In genomic region chr14:89849931-89850330, GRCh38 we compare ENCODE assay signal across 21 cellular contexts.
A peak's percentile ranks its signal among the peaks of the same experiment; 100 is the strongest.
DNase-seq lines count a peak whose midpoint lies in the region; ATAC-seq and TF ChIP-seq lines count a peak whose summit lies in the region.
"Had no signal": no experiment of that assay in that cellular context is flagged by ENCODE, and none has a peak within 500 bp of the region (broad histone marks: within the 10 kb centered on the region; RNA-seq: fewer than 3 reads in every experiment).

No MANE protein-coding gene starts in this region.

- no peak for TF ChIP-seq CTCF in choroid plexus epithelial cell (conservative IDR thresholded peaks at IDR 0.05; ENCODE audit: low read depth, low read length)

- H3K4me3 ChIP-seq in choroid plexus epithelial cell (ENCODE audit: low read depth, low read length): no peak overlapping the region
- H3K4me3 ChIP-seq: ascending aorta had no signal

- peak; percentile 75 for DNase-seq in EH (ENCODE audit: low read depth)
- DNase-seq in NCI-H69 (lab: John Stamatoyannopoulos, UW): peak; percentile 61
- DNase-seq in choroid plexus epithelial cell (ENCODE audit: low read depth): peak; percentile 86
- DNase-seq in hepatic stellate cell (ENCODE audit: low spot score): peak; percentile 31
- no peak for DNase-seq in stimulated activated CD4-positive, alpha-beta T cell treated with anti-CD3 and anti-CD28 coated beads, Interleukin-4, amount 100 ng/mL, for 24 hours
- no peak for DNase-seq in iPS-NIHi7 (ENCODE audit: extremely low spot score)
- no peak for DNase-seq in NOMO-1 (lab: John Stamatoyannopoulos, UW; ENCODE audit: unreplicated experiment in 2 of 2)
- DNase-seq: activated B cell treated with CpG ODN at 0.5 μM for 24 hours; activated naive CD4-positive, alpha-beta T cell treated with anti-CD3 and anti-CD28 coated beads, Interleukin-2, amount 50 U/mL, for 16 hours; cerebellar nuclear complex; KBM-7; mammary epithelial cell; NCI-H1694 treated with DMSO at 0.1 percent for 48 hours; NCI-H774; right cardiac atrium; Right ventricle myocardium superior; stimulated activated CD4-positive, alpha-beta T cell treated with anti-CD3 and anti-CD28 coated beads, Interleukin-4, amount 100 ng/mL, for 1 hour; stimulated activated naive CD4-positive, alpha-beta T cell; T1000 had no signal

- no peak for ATAC-seq in HG03342 (IDR thresholded peaks at IDR 0.05; ENCODE audit: unreplicated experiment)
- ATAC-seq: right cardiac atrium had no signal

Comparison
In these comparisons a context has a peak if more than half of its experiments do, and no peak if none do; other contexts are left out.
1. DNase-seq: peak in EH (single experiment), NCI-H69 (single experiment), choroid plexus epithelial cell (single experiment) and hepatic stellate cell (single experiment); none in stimulated activated CD4-positive, alpha-beta T cell treated with anti-CD3 and anti-CD28 coated beads, Interleukin-4, amount 100 ng/mL, for 24 hours (single experiment), iPS-NIHi7 (single experiment) and NOMO-1 (0 of 2).